In the genomic region with DNA sequence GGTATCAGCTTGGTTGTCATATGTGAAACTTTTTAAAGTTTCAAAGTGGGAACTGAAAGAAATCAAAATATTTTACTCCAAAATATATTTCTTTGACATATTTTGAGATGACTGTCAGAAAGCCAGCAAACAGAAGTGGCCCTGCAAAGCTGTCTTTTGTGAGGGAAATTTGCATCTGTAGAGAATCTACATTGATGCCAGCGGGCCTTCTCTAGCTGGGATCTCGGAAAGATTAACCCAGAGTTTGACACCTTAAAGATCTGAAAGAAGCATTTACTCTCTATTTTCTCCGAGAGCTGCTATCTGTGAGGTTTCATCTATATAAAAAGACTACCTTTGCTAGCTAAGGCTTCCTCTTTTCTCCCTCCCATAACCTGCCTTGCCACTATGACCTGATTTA, we compare ENCODE assay signal across 17 cellular contexts.
"Had no signal": no experiment of that assay in that cellular context is flagged by ENCODE, and none has a peak within 500 bp of the region (broad histone marks: within the 10 kb centered on the region; RNA-seq: fewer than 3 reads in every experiment).

No MANE protein-coding gene starts in this region.

- H3K9me3 ChIP-seq: colonic mucosa, pancreas had no signal

- DNase-seq: colonic mucosa; dermis blood vessel endothelial cell; foreskin keratinocyte; head of caudate nucleus; hippocampal formation; islet precursor cell; natural killer cell; nucleus accumbens; pancreas; small intestine; stimulated activated CD4-positive, alpha-beta T cell treated with anti-CD3 and anti-CD28 coated beads, Interleukin-2, amount 100 ng/mL, for 48 hours; stimulated activated naive CD4-positive, alpha-beta T cell treated with Interleukin-2 at 50 U/mL for 16 hours; trophoblast cell had no signal

- ATAC-seq: foreskin keratinocyte, left lobe of liver, natural killer cell, pancreas, right cardiac atrium had no signal

- FAIRE-seq: endothelial cell of umbilical vein, pancreas, small intestine, urothelium cell line had no signal

- H3K27ac ChIP-seq: colonic mucosa, foreskin keratinocyte, pancreas had no signal

- H3K4me1 ChIP-seq: colonic mucosa, foreskin keratinocyte, pancreas had no signal

- H3K36me3 ChIP-seq: colonic mucosa, pancreas had no signal

- H3K4me3 ChIP-seq: colonic mucosa, pancreas had no signal

- H3K27me3 ChIP-seq: colonic mucosa, foreskin keratinocyte, pancreas had no signal
